ENCODE assay signal across 21 cellular contexts in genomic region chr2:106219813-106220212, GRCh38. TPM values are rescaled to one million over a fixed set of nuclear protein-coding genes. Genes with fewer than 3 reads are reported as not detected.
DNase-seq lines count a peak whose midpoint lies in the region; ATAC-seq, FAIRE-seq and TF ChIP-seq lines count a peak whose summit lies in the region.
"Had no signal": no experiment of that assay in that cellular context is flagged by ENCODE, and none has a peak within 500 bp of the region (broad histone marks: within the 10 kb centered on the region; RNA-seq: fewer than 3 reads in every experiment).

No MANE protein-coding gene starts in this region.

- FAIRE-seq in H1 (lab: Jason Lieb, UNC): no peak
- FAIRE-seq: D721Med, G401.6, GM12891, GM19239, H54, HTR-8/SVneo had no signal

- H3K27me3 Mint-ChIP-seq in GM23338 (ENCODE audit: insufficient read depth, low read depth, poor library complexity): peaks cover 2% of the 10 kb centered on the region
- H3K27me3 Mint-ChIP-seq: CD4-positive, alpha-beta T cell had no signal

- H3K4me3 ChIP-seq in GM23338: no peak overlapping the region
- no peak overlapping the region for H3K4me3 ChIP-seq in H1 (ENCODE audit: extremely low read depth in 1 of 4, insufficient read depth in 2 of 4, low read depth in 3 of 4, low read length in 4 of 4)
- H3K4me3 ChIP-seq in foreskin fibroblast (ENCODE audit: low read depth in 1 of 2, low read length in 2 of 2): no peak overlapping the region

- H3K9me2 ChIP-seq in GM23338 (ENCODE audit: insufficient read depth): no peaks in the 10 kb centered on the region

- H3K14ac ChIP-seq in H1 (ENCODE audit: insufficient read length): no peak overlapping the region

- H3K56ac ChIP-seq in H1 (replicated peaks; ENCODE audit: insufficient read length, low read depth, low read length): no peak overlapping the region

- no peaks in the 10 kb centered on the region for H3K79me1 ChIP-seq in H1 (ENCODE audit: low read depth, low read length)

- H2AK5ac ChIP-seq in H1 (ENCODE audit: low read depth, low read length): no peak overlapping the region

- no peak overlapping the region for H3K23ac ChIP-seq in H1 (ENCODE audit: insufficient read length)

- no peak for ATAC-seq in GM23338

- H3K27me3 ChIP-seq in GM23338 (ENCODE audit: insufficient read depth): no peaks in the 10 kb centered on the region
- H3K27me3 ChIP-seq in H1 (replicated peaks in 1 of 4; ENCODE audit: control insufficient read depth in 3 of 4, extremely low read depth in 1 of 4, insufficient read depth in 3 of 4, low read length in 3 of 4): no peaks in the 10 kb centered on the region

- POLR2A ChIA-PET in H1 (lab: Charles Lee; ENCODE audit: partially characterized antibody): interaction anchor here (1.3 kb wide), 1 partner anchor 109 kb away, joined by 3 read pairs; no protein-coding TSS in a partner anchor

- H3K79me2 ChIP-seq in GM23338 (replicated peaks; ENCODE audit: insufficient read depth) (no peaks in the 10 kb centered on the region), H1 (ENCODE audit: control insufficient read depth in 1 of 2, insufficient read depth in 2 of 2, low read length in 2 of 2) (no peaks in the 10 kb centered on the region)

- TF ChIP-seq POLR2A in H1 (IDR thresholded peaks at IDR 0.05; ENCODE audit: control extremely low read depth in 1 of 2, low read depth in 2 of 2, low read length in 2 of 2): no peak

- DNase-seq in NOMO-1 treated with DMSO at 0.1 percent for 48 hours (lab: John Stamatoyannopoulos, UW; ENCODE audit: unreplicated experiment) (peak; percentile 67), NOMO-1 treated with dmso at 0.1 percent for 144 hours (lab: John Stamatoyannopoulos, UW; ENCODE audit: unreplicated experiment) (no peak), GM23338 (ENCODE audit: low spot score) (no peak), H1 (ENCODE audit: low read depth in 1 of 2, low spot score in 2 of 2) (no peak), OCI-M1 (lab: John Stamatoyannopoulos, UW) (no peak), foreskin fibroblast (no peak), Ammon's horn (ENCODE audit: low spot score) (no peak)
- DNase-seq: Caco-2; CD4-positive, alpha-beta T cell; HCEC 1CT; HFFc6; IMR-90; KBM-7 had no signal

- no peak overlapping the region for H2BK5ac ChIP-seq in H1 (ENCODE audit: low read depth, low read length)

- no peaks in the 10 kb centered on the region for H3F3A ChIP-seq in GM23338 (replicated peaks; ENCODE audit: low read depth)

- no peak overlapping the region for H4K91ac ChIP-seq in H1 (replicated peaks; ENCODE audit: insufficient read length, low read length)

- H4K8ac ChIP-seq in H1 (ENCODE audit: extremely low read depth, insufficient read depth, low read length): no peak overlapping the region

- no peak overlapping the region for H3K4ac ChIP-seq in H1 (replicated peaks; ENCODE audit: insufficient read length, low read depth, low read length)

- no peak overlapping the region for H3K27ac Mint-ChIP-seq in GM23338
- H3K27ac Mint-ChIP-seq: CD4-positive, alpha-beta T cell; HFFc6 had no signal

- peaks cover 2% of the 10 kb centered on the region; the same call in 1 of the 2 replicates for H3K23me2 ChIP-seq in H1 (ENCODE audit: low read depth, low read length)

- H3K36me3 Mint-ChIP-seq in GM23338 (ENCODE audit: low read depth): peaks cover 4% of the 10 kb centered on the region; the same call in 1 of the 3 replicates

- H3K4me1 Mint-ChIP-seq in GM23338: peaks cover 9% of the 10 kb centered on the region

- H3K9ac ChIP-seq in H1 (replicated peaks in 1 of 4; ENCODE audit: extremely low read depth in 1 of 4, low read depth in 3 of 4, low read length in 3 of 4): no peak overlapping the region

- H2BK20ac ChIP-seq in H1 (ENCODE audit: low read length): no peak overlapping the region

- H2BK12ac ChIP-seq in H1 (ENCODE audit: low read depth, low read length): no peak overlapping the region

- H3K4me3 Mint-ChIP-seq in GM23338: no peak overlapping the region
- H3K4me3 Mint-ChIP-seq: CD4-positive, alpha-beta T cell; HFFc6 had no signal

- peaks cover 8% of the 10 kb centered on the region; the same call in 1 of the 3 replicates for H3K9me3 Mint-ChIP-seq in GM23338
- H3K9me3 Mint-ChIP-seq: CD4-positive, alpha-beta T cell; HFFc6 had no signal

- no peak overlapping the region for H2BK15ac ChIP-seq in H1 (ENCODE audit: low read length)

- H4K20me1 ChIP-seq in GM23338 (replicated peaks; ENCODE audit: insufficient read depth) (no peaks in the 10 kb centered on the region), H1 (replicated peaks in 1 of 2; ENCODE audit: control insufficient read depth in 1 of 2, insufficient read depth in 2 of 2, low read length in 2 of 2) (no peaks in the 10 kb centered on the region)

- no peaks in the 10 kb centered on the region for H3K36me3 ChIP-seq in GM23338 (ENCODE audit: insufficient read depth)
- H3K36me3 ChIP-seq in H1 (ENCODE audit: control insufficient read depth in 2 of 4, insufficient read depth in 4 of 4, low read length in 3 of 4): no peaks in the 10 kb centered on the region

- TF ChIP-seq RAD21 in H1 (IDR thresholded peaks at IDR 0.05 in 1 of 2, conservative IDR thresholded peaks at IDR 0.05 in 1 of 2; ENCODE audit: low read depth in 2 of 2, low read length in 2 of 2): no peak

- TF ChIP-seq CTCF in GM23338 (conservative IDR thresholded peaks at IDR 0.05; ENCODE audit: low read depth in 2 of 2): no peak
- TF ChIP-seq CTCF in H1 (IDR thresholded peaks at IDR 0.05; ENCODE audit: control extremely low read depth in 1 of 3, insufficient read depth in 1 of 3, low read depth in 1 of 3, low read length in 3 of 3): no peak
- TF ChIP-seq CTCF in foreskin fibroblast (IDR thresholded peaks at IDR 0.05; ENCODE audit: low read depth, low read length): no peak

- H4K5ac ChIP-seq in H1 (ENCODE audit: insufficient read length, low read depth, low read length): no peak overlapping the region

- no peaks in the 10 kb centered on the region for H3K9me3 ChIP-seq in H1 (ENCODE audit: insufficient read depth in 2 of 2, low read depth in 1 of 2, low read length in 1 of 2)
- H3K9me3 ChIP-seq: Caco-2 had no signal

- H3K27ac ChIP-seq in GM23338 (ENCODE audit: low read depth) (no peak overlapping the region), H1 (ENCODE audit: low read depth, low read length) (no peak overlapping the region)
- H3K27ac ChIP-seq: 22Rv1, C4-2B had no signal

- H2BK120ac ChIP-seq in H1 (replicated peaks; ENCODE audit: low read depth, low read length): no peak overlapping the region

- TF ChIP-seq EP300 in H1 (IDR thresholded peaks at IDR 0.05; ENCODE audit: borderline replicate concordance in 1 of 2, low read depth in 2 of 2, low read length in 2 of 2): no peak

- no peak overlapping the region for H3K18ac ChIP-seq in H1 (ENCODE audit: extremely low read depth, low read length)

- WGBS in H1 (ENCODE audit: extremely low coverage in 1 of 2, insufficient coverage in 1 of 2, insufficient read length in 1 of 2, insufficient replicate concordance in 2 of 2, low coverage in 1 of 2, low lambda C conversion rate in 2 of 2, missing lambda C conversion rate in 1 of 2), 2 experiments: 90% methylated on average over 3 of the region's 3 CpGs; no CpG with 5 or more reads in 1 of the 2 experiments

- H2AFZ ChIP-seq in GM23338 (peak overlapping the region; percentile 78), H1 (ENCODE audit: low read length) (peak overlapping the region; percentile 58; the same call in 1 of the 2 replicates)

- H3K4me2 ChIP-seq in GM23338: no peak overlapping the region
- no peak overlapping the region for H3K4me2 ChIP-seq in H1 (ENCODE audit: insufficient read depth in 1 of 2, low read depth in 2 of 2, low read length in 2 of 2)

- H3K4me1 ChIP-seq in GM23338 (ENCODE audit: insufficient read depth): peaks cover 5% of the 10 kb centered on the region; the same call in 1 of the 2 replicates
- no peaks in the 10 kb centered on the region for H3K4me1 ChIP-seq in H1 (replicated peaks in 1 of 4; ENCODE audit: control insufficient read depth in 3 of 4, insufficient read depth in 4 of 4, low read length in 3 of 4)
- H3K4me1 ChIP-seq: Caco-2 had no signal

- CTCF ChIA-PET in H1 (lab: Charles Lee; ENCODE audit: partially characterized antibody): interaction anchor here (0.7 kb wide), 1 partner anchor 350 kb away, joined by 3 read pairs; no protein-coding TSS in a partner anchor

TF ChIP-seq in GM23338, 12 proteins besides CTCF, POLR2A, EP300 and RAD21 (continues in another document):
- TF ChIP-seq CREB1 (CRISPR knock-in tag; IDR thresholded peaks at IDR 0.05; ENCODE audit: low read depth) (no peak), JUNB (IDR thresholded peaks at IDR 0.05; ENCODE audit: unreplicated experiment) (no peak), ZNF114 (CRISPR knock-in tag; IDR thresholded peaks at IDR 0.05) (no peak), ZNF331 (CRISPR knock-in tag; IDR thresholded peaks at IDR 0.05; ENCODE audit: low read depth) (no peak), EZH2 (IDR thresholded peaks at IDR 0.05; ENCODE audit: low read depth, unreplicated experiment) (no peak), STAT1 (IDR thresholded peaks at IDR 0.05; ENCODE audit: unreplicated experiment) (no peak)

TF ChIP-seq in H1, 55 proteins besides CTCF, POLR2A, EP300 and RAD21 (continues in another document):
- no peak for TF ChIP-seq CREB1 (IDR thresholded peaks at IDR 0.05)
- no peak for TF ChIP-seq SAP30 (IDR thresholded peaks at IDR 0.05; ENCODE audit: insufficient read depth, insufficient replicate concordance, low read length)
- TF ChIP-seq TAF7 (optimal IDR thresholded peaks at IDR 0.05; ENCODE audit: borderline replicate concordance, low read depth, low read length): no peak
- no peak for TF ChIP-seq FOSL1 (IDR thresholded peaks at IDR 0.05; ENCODE audit: insufficient read depth, low read depth, low read length)
- no peak for TF ChIP-seq CTBP2 (IDR thresholded peaks at IDR 0.05; ENCODE audit: borderline replicate concordance, insufficient read depth, insufficient read length, low read length)
- no peak for TF ChIP-seq SIX5 (IDR thresholded peaks at IDR 0.05; ENCODE audit: low read depth, low read length)
- no peak for TF ChIP-seq CEBPB (IDR thresholded peaks at IDR 0.05; ENCODE audit: low read depth, low read length)
- no peak for TF ChIP-seq GTF2F1 (IDR thresholded peaks at IDR 0.05; ENCODE audit: borderline replicate concordance, low read depth, low read length)
- no peak for TF ChIP-seq PHF8 (conservative IDR thresholded peaks at IDR 0.05; ENCODE audit: low read depth, low read length)
- no peak for TF ChIP-seq ASH2L (IDR thresholded peaks at IDR 0.05; ENCODE audit: low read length)

RNA-seq across cellular contexts. Expression of gene UXS1, which starts 25.7 kb away (rescaled TPM):
- 50.2 and 131 TPM in 2 replicates for total RNA-seq in GM23338 (2014; rRNA removed; shearing (Covaris generic))
- polyA plus RNA-seq in GM23338 (2016; fragmentation: Nextera tagmentation; extraction: Ambion mirVana) (38.4 and 48.7 TPM in 2 replicates), H1 (2011; rRNA removed) (43.8 and 44.5 TPM in 2 replicates)
- total RNA-seq in H1 (2021; fragmentation: NEBNext Ultra II Directional; extraction: Animal tissue kit (Norgen Biotek cat#: 25700)): 60.9 and 63.4 TPM in 2 replicates
- 51.9 TPM for polyA plus RNA-seq in H1 (2011; cell fraction: cytosol; rRNA removed)
- polyA plus RNA-seq in H1 (2011; cell fraction: nucleus; rRNA removed): 81.3 TPM
- 50.4 to 58.6 TPM (median 54.2 TPM) in 4 replicates for polyA plus RNA-seq in H1 (2012, experiment 1 of 2)
- polyA plus RNA-seq in H1 (2012, experiment 2 of 2): 20.3 TPM
- polyA plus RNA-seq in H1 (2013, experiment 1 of 2): 73.3 TPM
- 86.5 TPM for polyA plus RNA-seq in H1 (2013, experiment 2 of 2)
- 100 and 131 TPM in 2 replicates for polyA minus RNA-seq in H1 (2011; rRNA and poly(A)+ RNA removed)
- 47.3 TPM for polyA minus RNA-seq in H1 (2011; cell fraction: cytosol; rRNA and poly(A)+ RNA removed)
- polyA minus RNA-seq in H1 (2011; cell fraction: nucleus; rRNA and poly(A)+ RNA removed): 112 TPM
